ENCODE assay signal across 27 cellular contexts in the genomic region with DNA sequence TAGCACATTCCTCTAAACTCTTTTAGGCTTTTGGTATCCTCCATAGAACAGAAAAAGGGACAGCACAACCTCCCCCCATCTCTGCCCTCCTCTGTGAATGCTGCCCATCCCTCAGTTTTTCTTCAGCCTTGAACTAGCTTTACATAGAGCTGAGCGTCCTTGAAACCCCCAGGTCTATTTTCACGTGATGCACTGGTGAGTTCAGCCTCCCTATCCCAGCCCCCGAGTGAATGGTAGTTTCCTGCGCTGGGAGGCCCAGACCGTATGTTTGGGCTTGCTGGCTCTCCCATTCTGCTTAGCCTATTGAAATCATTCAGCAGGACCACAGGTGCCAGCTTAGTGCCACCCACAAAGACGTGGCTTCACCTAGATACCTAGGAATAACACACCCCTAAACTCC. TPM values are rescaled to one million over a fixed set of nuclear protein-coding genes. Genes with fewer than 3 reads are reported as not detected.
DNase-seq lines count a peak whose midpoint lies in the region; ATAC-seq, FAIRE-seq and TF ChIP-seq lines count a peak whose summit lies in the region.
"Had no signal": no experiment of that assay in that cellular context is flagged by ENCODE, and none has a peak within 500 bp of the region (broad histone marks: within the 10 kb centered on the region; RNA-seq: fewer than 3 reads in every experiment).

No MANE protein-coding gene starts in this region.

- peak; percentile 74 for FAIRE-seq in HepG2 (lab: Jason Lieb, UNC)
- FAIRE-seq: A549, D721Med, GM12891, GM18507 had no signal

- H2AFZ ChIP-seq in HepG2 (ENCODE audit: low read length) (no peak overlapping the region), neural progenitor cell (replicated peaks) (no peak overlapping the region)
- H2AFZ ChIP-seq: GM23338 had no signal

- H4K20me1 ChIP-seq in HepG2 (ENCODE audit: insufficient read depth, low read length) (no peaks in the 10 kb centered on the region), neural progenitor cell (ENCODE audit: low read depth) (no peaks in the 10 kb centered on the region)

- H3K9me3 ChIP-seq in HepG2 (ENCODE audit: low read length): no peaks in the 10 kb centered on the region
- no peaks in the 10 kb centered on the region for H3K9me3 ChIP-seq in right lobe of liver
- no peaks in the 10 kb centered on the region for H3K9me3 ChIP-seq in neural progenitor cell (ENCODE audit: low read depth)
- H3K9me3 ChIP-seq in skeletal muscle tissue (ENCODE audit: control insufficient read depth in 3 of 3, low read length in 3 of 3): no peaks in the 10 kb centered on the region
- H3K9me3 ChIP-seq in body of pancreas: no peaks in the 10 kb centered on the region
- H3K9me3 ChIP-seq: A549; BE2C; BLaER1 treated with 17β-estradiol and CSF1 and Interleukin-3, amounts not matched to agents 10 nM and 100 nM; HAP-1 had no signal

- H3K9me3 Mint-ChIP-seq in neural progenitor cell: no peaks in the 10 kb centered on the region
- H3K9me3 Mint-ChIP-seq: CD4-positive, alpha-beta T cell; CD8-positive, alpha-beta memory T cell; GM23338; HFFc6 had no signal

- TF ChIP-seq EP300 in HepG2 (IDR thresholded peaks at IDR 0.05; ENCODE audit: low read depth in 2 of 2, low read length in 2 of 2) (peak in 1 of 2 experiments; percentile 31; a peak in 1 of 4 replicates), HepG2 (CRISPR knock-in tag; IDR thresholded peaks at IDR 0.05; ENCODE audit: borderline replicate concordance) (no peak)

- H3K4me3 ChIP-seq in HepG2 (replicated peaks in 1 of 3; ENCODE audit: insufficient read depth in 1 of 3, low read depth in 2 of 3, low read length in 3 of 3) (0 out of 6 replicates have a peak overlapping the region, but pooled peaks of 1 of the 3 experiments have one; percentile 12), right lobe of liver (no peak overlapping the region), neural progenitor cell (no peak overlapping the region), skeletal muscle tissue (ENCODE audit: low read length in 3 of 3) (peak overlapping the region in 1 of 3 donors; percentile 58), body of pancreas (no peak overlapping the region)
- H3K4me3 ChIP-seq: A549; BLaER1 treated with 17β-estradiol and CSF1 and Interleukin-3, amounts not matched to agents 10 nM and 100 nM; GM23338; HAP-1 had no signal

- no peak overlapping the region for H3K27ac Mint-ChIP-seq in neural progenitor cell
- H3K27ac Mint-ChIP-seq: CD14-positive monocyte; CD4-positive, alpha-beta T cell; CD8-positive, alpha-beta memory T cell; GM23338; HFFc6 had no signal

- H3K79me2 ChIP-seq in HepG2 (ENCODE audit: insufficient read depth, low read length): no peaks in the 10 kb centered on the region
- no peaks in the 10 kb centered on the region for H3K79me2 ChIP-seq in neural progenitor cell (ENCODE audit: low read depth)

- H3K36me3 ChIP-seq in HepG2 (replicated peaks in 1 of 2; ENCODE audit: control insufficient read depth in 1 of 2, insufficient read depth in 2 of 2, low read length in 2 of 2) (no peaks in the 10 kb centered on the region), right lobe of liver (no peaks in the 10 kb centered on the region), neural progenitor cell (no peaks in the 10 kb centered on the region), skeletal muscle tissue (ENCODE audit: control insufficient read depth in 3 of 3, insufficient read depth in 3 of 3, low read length in 3 of 3) (no peaks in the 10 kb centered on the region), body of pancreas (replicated peaks in 1 of 2; ENCODE audit: insufficient read depth in 1 of 2, low read depth in 2 of 2) (no peaks in the 10 kb centered on the region)
- H3K36me3 ChIP-seq: BE2C; BLaER1 treated with 17β-estradiol and CSF1 and Interleukin-3, amounts not matched to agents 10 nM and 100 nM; HAP-1 had no signal

- H3F3A ChIP-seq in neural progenitor cell (ENCODE audit: low read depth): peaks cover 5% of the 10 kb centered on the region

- H3K4me2 ChIP-seq in HepG2 (ENCODE audit: low read depth, low read length): peak overlapping the region; percentile 61
- no peak overlapping the region for H3K4me2 ChIP-seq in neural progenitor cell
- H3K4me2 ChIP-seq: A549; BLaER1 treated with 17β-estradiol and CSF1 and Interleukin-3, amounts not matched to agents 10 nM and 100 nM; GM23338 had no signal

- peaks cover 69% of the 10 kb centered on the region for H3K4me1 ChIP-seq in HepG2 (ENCODE audit: insufficient read depth, low read length)
- peaks cover 0 to 7% (median 0%) of the 10 kb centered on the region in 4 donors for H3K4me1 ChIP-seq in right lobe of liver
- H3K4me1 ChIP-seq in neural progenitor cell: peaks cover 12% of the 10 kb centered on the region
- H3K4me1 ChIP-seq in skeletal muscle tissue (ENCODE audit: control insufficient read depth in 3 of 3, insufficient read depth in 3 of 3, low read length in 3 of 3): peaks cover 19 to 42% (median 38%) of the 10 kb centered on the region in 3 donors
- H3K4me1 ChIP-seq in body of pancreas: peaks cover 10% of the 10 kb centered on the region

- no peak for TF ChIP-seq RAD21 in HepG2 (CRISPR knock-in tag; IDR thresholded peaks at IDR 0.05)

- ATAC-seq in HepG2: peak; percentile 21; the same call in 2 of the 3 replicates
- no peak for ATAC-seq in right lobe of liver
- ATAC-seq in body of pancreas: no peak
- ATAC-seq: A549, GM23338 had no signal

- TF ChIP-seq POLR2A in HepG2 (IDR thresholded peaks at IDR 0.05; ENCODE audit: insufficient read depth in 1 of 2, low read depth in 2 of 2, low read length in 2 of 2) (no peak), right lobe of liver (IDR thresholded peaks at IDR 0.05) (no peak), body of pancreas (IDR thresholded peaks at IDR 0.05) (no peak)

- WGBS in HepG2 (ENCODE audit: low lambda C conversion rate): 6% methylated on average over 6 of the region's 6 CpGs
- 67% methylated on average over 6 of the region's 6 CpGs for WGBS in right lobe of liver (ENCODE audit: insufficient coverage, low coverage, low lambda C conversion rate, missing lambda C conversion rate)
- 61 to 66% methylated on average over 6 of the region's 6 CpGs for WGBS in body of pancreas, 2 donors

- no TSS peak for BruUV-seq in HepG2 (replicated peaks; lab: Mats Ljungman, UMichigan)

- H3K36me3 Mint-ChIP-seq in neural progenitor cell: no peaks in the 10 kb centered on the region

- CTCF ChIA-PET in HepG2 (lab: Yijun Ruan, JAX; ENCODE audit: low intra/inter-chr PET ratio, low total read pairs): no interaction called here

- H3K27me3 ChIP-seq in HepG2 (ENCODE audit: control insufficient read depth in 1 of 2, insufficient read depth in 2 of 2, low read length in 2 of 2) (peaks cover 2 to 25% of the 10 kb centered on the region in 2 experiments; a peak in 4 of 5 replicates), right lobe of liver (peaks cover 0 to 7% of the 10 kb centered on the region in 2 donors), neural progenitor cell (peaks cover 30% of the 10 kb centered on the region), skeletal muscle tissue (ENCODE audit: control insufficient read depth in 3 of 3, insufficient read depth in 3 of 3, low read length in 3 of 3) (peaks cover 0 to 6% (median 6%) of the 10 kb centered on the region in 3 donors), body of pancreas (peaks cover 0 to 13% of the 10 kb centered on the region in 2 donors)

- peak; percentile 64 for DNase-seq in HepG2 (ENCODE audit: low spot score)
- DNase-seq in right lobe of liver: no peak
- DNase-seq in neural progenitor cell (ENCODE audit: low spot score): no peak
- DNase-seq in body of pancreas: no peak
- no peak for DNase-seq in NCI-H2171 (lab: John Stamatoyannopoulos, UW)
- DNase-seq: 8988T; ACHN; AML-193; BE2C; CD4-positive, alpha-beta T cell; CD8-positive, alpha-beta memory T cell; DMS 273 treated with DMSO at 0.1 percent for 48 hours; DMS53; DMS79 treated with DMSO at 0.1 percent for 48 hours; GF-D8; HFFc6 had no signal

- TF ChIP-seq CTCF in HepG2 (CRISPR knock-in tag; IDR thresholded peaks at IDR 0.05) (0 out of 2 replicates have a peak, but pooled peaks have one; percentile 8), right lobe of liver (IDR thresholded peaks at IDR 0.05) (no peak), neural progenitor cell (IDR thresholded peaks at IDR 0.05) (no peak), body of pancreas (IDR thresholded peaks at IDR 0.05) (no peak)

- H3K27ac ChIP-seq in HepG2 (ENCODE audit: extremely low read length, insufficient read depth, low read length) (no peak overlapping the region), right lobe of liver (no peak overlapping the region), neural progenitor cell (no peak overlapping the region), skeletal muscle tissue (ENCODE audit: low read depth, low read length) (peak overlapping the region; percentile 95), body of pancreas (no peak overlapping the region)
- H3K27ac ChIP-seq: A549; BLaER1 treated with 17β-estradiol and CSF1 and Interleukin-3, amounts not matched to agents 10 nM and 100 nM had no signal

- in situ Hi-C loops in HepG2 (cut with HindIII; ENCODE audit: extremely low pct_ligation_motif_present, low pct_unique_long_range_greater_than_20kb): no loop called here

- H3K4me3 Mint-ChIP-seq in neural progenitor cell: peak overlapping the region; percentile 22
- H3K4me3 Mint-ChIP-seq: CD14-positive monocyte; CD4-positive, alpha-beta T cell; GM23338; HFFc6 had no signal

- POLR2A ChIA-PET in HepG2 (lab: Yijun Ruan, JAX): interaction anchor here (0.7 to 1.2 kb wide), 2 partner anchors 16 to 37 kb away, joined by 3 read pairs; partner anchors contain the start of gene DHX58

- intact Hi-C loops in HepG2 (cut with micrococcal nuclease; ENCODE audit: unreplicated experiment) (no loop called here), right lobe of liver (cut with DNase I) (no loop called here), body of pancreas (cut with DNase I) (no loop called here)

- H3K4me1 Mint-ChIP-seq in neural progenitor cell: peaks cover 12% of the 10 kb centered on the region

- peaks cover 29% of the 10 kb centered on the region for H3K27me3 Mint-ChIP-seq in neural progenitor cell (ENCODE audit: insufficient read depth, low read depth)

- H3K9ac ChIP-seq in HepG2 (ENCODE audit: insufficient read depth, low read depth, low read length) (no peak overlapping the region), neural progenitor cell (no peak overlapping the region), skeletal muscle tissue (ENCODE audit: low read depth in 1 of 3, low read length in 3 of 3) (peak overlapping the region in 1 of 3 donors; percentile 62)
- H3K9ac ChIP-seq: BLaER1 treated with 17β-estradiol and CSF1 and Interleukin-3, amounts not matched to agents 10 nM and 100 nM had no signal

RNA-seq across cellular contexts. Expression of gene ZNF385C, which starts 22.5 kb away (rescaled TPM):
- total RNA-seq in HepG2 (2016; rRNA removed; fragmentation: Illumina TruSeq; extraction: Trizol): 2.3 TPM in 2 replicates
- total RNA-seq in HepG2 (2016; cell fraction: cytosol; rRNA removed; fragmentation: Illumina TruSeq; extraction: Trizol; ENCODE audit: low read depth): 0.40 and 0.71 TPM in 2 replicates
- 1.8 and 2.2 TPM in 2 replicates for total RNA-seq in HepG2 (2016; cell fraction: insoluble cytoplasmic fraction; rRNA removed; fragmentation: Illumina TruSeq; extraction: Trizol)
- 1.9 and 2.0 TPM in 2 replicates for total RNA-seq in HepG2 (2016; cell fraction: membrane; rRNA removed; fragmentation: Illumina TruSeq; extraction: Trizol)
- total RNA-seq in HepG2 (2016; cell fraction: nucleus; rRNA removed; fragmentation: Illumina TruSeq; extraction: Trizol): 0.97 and 1.3 TPM in 2 replicates
- 5.8 and 6.1 TPM in 2 replicates for polyA plus RNA-seq in HepG2 (2011; rRNA removed)
- polyA plus RNA-seq in HepG2 (2011; cell fraction: cytosol; rRNA removed): 5.6 and 6.2 TPM in 2 replicates
- 5.3 and 5.6 TPM in 2 replicates for polyA plus RNA-seq in HepG2 (2011; cell fraction: nucleus; rRNA removed)
- polyA plus RNA-seq in HepG2 (2012): 1.7 and 2.5 TPM in 2 replicates
- polyA plus RNA-seq in HepG2 (2016; cell fraction: cytosol; fragmentation: Illumina TruSeq; extraction: Trizol; ENCODE audit: low read depth): 1.2 and 1.3 TPM in 2 replicates
- 5.4 TPM in 2 replicates for polyA plus RNA-seq in HepG2 (2016; cell fraction: insoluble cytoplasmic fraction; fragmentation: Illumina TruSeq; extraction: Trizol; ENCODE audit: low read depth)
- polyA plus RNA-seq in HepG2 (2016; cell fraction: membrane; fragmentation: Illumina TruSeq; extraction: Trizol; ENCODE audit: low read depth): 3.7 and 3.8 TPM in 2 replicates
- 4.1 and 4.5 TPM in 2 replicates for polyA plus RNA-seq in HepG2 (2016; cell fraction: nucleus; fragmentation: Illumina TruSeq; extraction: Trizol; ENCODE audit: insufficient read depth, low read depth)
- polyA minus RNA-seq in HepG2 (2011; rRNA and poly(A)+ RNA removed; ENCODE audit: low replicate concordance): 0.35 and 3.6 TPM in 2 replicates
- 1.4 and 2.5 TPM in 2 replicates for polyA minus RNA-seq in HepG2 (2011; cell fraction: cytosol; rRNA and poly(A)+ RNA removed)
- 0.52 and 0.99 TPM in 2 replicates for polyA minus RNA-seq in HepG2 (2011; cell fraction: nucleus; rRNA and poly(A)+ RNA removed)
- total RNA-seq in right lobe of liver: 1 to 10 TPM in 1 of 6 experiments, under 1 TPM in 2, not detected in 3; 0.11 to 1.2 (median 0.11) TPM
- total RNA-seq in neural progenitor cell (ENCODE audit: low replicate concordance): 5.0 and 7.5 TPM in 2 replicates
- total RNA-seq in skeletal muscle tissue: 0.52 TPM
- 1 to 10 TPM in 1 of 2 donors, not detected in 1; 1.3 TPM for total RNA-seq in body of pancreas
- total RNA-seq: CD8-positive, alpha-beta memory T cell; HFFc6 had no signal
- polyA plus RNA-seq: CD8-positive, alpha-beta memory T cell had no signal

RNA-seq across cellular contexts. Expression of gene C17orf113, which starts 25.4 kb away (rescaled TPM):
- 0.83 and 1.1 TPM in 2 replicates for total RNA-seq in HepG2 (2016; rRNA removed; fragmentation: Illumina TruSeq; extraction: Trizol)
- total RNA-seq in HepG2 (2016; cell fraction: cytosol; rRNA removed; fragmentation: Illumina TruSeq; extraction: Trizol; ENCODE audit: low read depth): 0.09 and 0.10 TPM in 2 replicates
- total RNA-seq in HepG2 (2016; cell fraction: insoluble cytoplasmic fraction; rRNA removed; fragmentation: Illumina TruSeq; extraction: Trizol): 0.67 and 0.91 TPM in 2 replicates
- 0.28 and 0.34 TPM in 2 replicates for total RNA-seq in HepG2 (2016; cell fraction: membrane; rRNA removed; fragmentation: Illumina TruSeq; extraction: Trizol)
- 0.81 TPM in 2 replicates for total RNA-seq in HepG2 (2016; cell fraction: nucleus; rRNA removed; fragmentation: Illumina TruSeq; extraction: Trizol)
- 0.87 and 1.4 TPM in 2 replicates for polyA plus RNA-seq in HepG2 (2011; rRNA removed)
- polyA plus RNA-seq in HepG2 (2011; cell fraction: cytosol; rRNA removed): 0.77 and 0.94 TPM in 2 replicates
- 1.7 and 2.6 TPM in 2 replicates for polyA plus RNA-seq in HepG2 (2011; cell fraction: nucleus; rRNA removed)
- polyA plus RNA-seq in HepG2 (2012): 0.81 and 0.91 TPM in 2 replicates
- 0.05 TPM in 1 of 2 replicates, not detected in the other for polyA plus RNA-seq in HepG2 (2016; cell fraction: cytosol; fragmentation: Illumina TruSeq; extraction: Trizol; ENCODE audit: low read depth)
- 0.34 and 0.68 TPM in 2 replicates for polyA plus RNA-seq in HepG2 (2016; cell fraction: insoluble cytoplasmic fraction; fragmentation: Illumina TruSeq; extraction: Trizol; ENCODE audit: low read depth)
- polyA plus RNA-seq in HepG2 (2016; cell fraction: membrane; fragmentation: Illumina TruSeq; extraction: Trizol; ENCODE audit: low read depth): 0.08 and 0.13 TPM in 2 replicates
- 1.6 and 1.7 TPM in 2 replicates for polyA plus RNA-seq in HepG2 (2016; cell fraction: nucleus; fragmentation: Illumina TruSeq; extraction: Trizol; ENCODE audit: insufficient read depth, low read depth)
- 0.56 and 2.3 TPM in 2 replicates for polyA minus RNA-seq in HepG2 (2011; rRNA and poly(A)+ RNA removed; ENCODE audit: low replicate concordance)
- polyA minus RNA-seq in HepG2 (2011; cell fraction: cytosol; rRNA and poly(A)+ RNA removed): 0.79 and 0.89 TPM in 2 replicates
- polyA minus RNA-seq in HepG2 (2011; cell fraction: nucleus; rRNA and poly(A)+ RNA removed): 0.77 and 1.1 TPM in 2 replicates
- total RNA-seq in right lobe of liver: under 1 TPM; 0.06 to 0.42 (median 0.12) TPM
- total RNA-seq in neural progenitor cell (ENCODE audit: low replicate concordance): 2.2 and 5.5 TPM in 2 replicates
- 1.6 TPM for total RNA-seq in skeletal muscle tissue
- total RNA-seq in body of pancreas: 1 to 10 TPM; 1.6 to 4.4 TPM

RNA-seq across cellular contexts. Expression of gene DHX58, which starts 36.7 kb away (rescaled TPM):
- total RNA-seq in HepG2 (2016; rRNA removed; fragmentation: Illumina TruSeq; extraction: Trizol) (3.9 and 6.7 TPM in 2 replicates), right lobe of liver (10 to 100 TPM in 4 of 6 experiments, 1 to 10 TPM in 2; 9.0 to 27.9 (median 19.6) TPM), neural progenitor cell (ENCODE audit: low replicate concordance) (0.12 TPM in 1 of 2 replicates, not detected in the other), skeletal muscle tissue (3.7 TPM), body of pancreas (10 to 100 TPM in 1 of 2 donors, 1 to 10 TPM in 1; 5.7 to 19.1 TPM)
- 1.6 TPM in 2 replicates for total RNA-seq in HepG2 (2016; cell fraction: cytosol; rRNA removed; fragmentation: Illumina TruSeq; extraction: Trizol; ENCODE audit: low read depth)
- total RNA-seq in HepG2 (2016; cell fraction: insoluble cytoplasmic fraction; rRNA removed; fragmentation: Illumina TruSeq; extraction: Trizol): 4.7 and 7.5 TPM in 2 replicates
- 2.1 and 3.5 TPM in 2 replicates for total RNA-seq in HepG2 (2016; cell fraction: membrane; rRNA removed; fragmentation: Illumina TruSeq; extraction: Trizol)
- total RNA-seq in HepG2 (2016; cell fraction: nucleus; rRNA removed; fragmentation: Illumina TruSeq; extraction: Trizol): 6.4 and 10.0 TPM in 2 replicates
- polyA plus RNA-seq in HepG2 (2011; rRNA removed): 7.8 and 13.5 TPM in 2 replicates
- 5.7 TPM in 2 replicates for polyA plus RNA-seq in HepG2 (2011; cell fraction: cytosol; rRNA removed)
- 29.5 and 34.5 TPM in 2 replicates for polyA plus RNA-seq in HepG2 (2011; cell fraction: nucleus; rRNA removed)
- polyA plus RNA-seq in HepG2 (2012): 4.3 and 5.5 TPM in 2 replicates
- polyA plus RNA-seq in HepG2 (2016; cell fraction: cytosol; fragmentation: Illumina TruSeq; extraction: Trizol; ENCODE audit: low read depth): 0.87 and 1.1 TPM in 2 replicates
- 3.0 and 5.2 TPM in 2 replicates for polyA plus RNA-seq in HepG2 (2016; cell fraction: insoluble cytoplasmic fraction; fragmentation: Illumina TruSeq; extraction: Trizol; ENCODE audit: low read depth)
- polyA plus RNA-seq in HepG2 (2016; cell fraction: membrane; fragmentation: Illumina TruSeq; extraction: Trizol; ENCODE audit: low read depth): 1.7 and 1.9 TPM in 2 replicates
- 16.3 and 17.6 TPM in 2 replicates for polyA plus RNA-seq in HepG2 (2016; cell fraction: nucleus; fragmentation: Illumina TruSeq; extraction: Trizol; ENCODE audit: insufficient read depth, low read depth)
- polyA minus RNA-seq in HepG2 (2011; rRNA and poly(A)+ RNA removed; ENCODE audit: low replicate concordance): 0.58 and 15.8 TPM in 2 replicates
- polyA minus RNA-seq in HepG2 (2011; cell fraction: cytosol; rRNA and poly(A)+ RNA removed): 1.7 and 2.0 TPM in 2 replicates
- 6.4 and 9.6 TPM in 2 replicates for polyA minus RNA-seq in HepG2 (2011; cell fraction: nucleus; rRNA and poly(A)+ RNA removed)

RNA-seq across cellular contexts. Expression of gene KAT2A, which starts 45.4 kb away (rescaled TPM):
- total RNA-seq in HepG2 (2016; rRNA removed; fragmentation: Illumina TruSeq; extraction: Trizol) (20.2 and 29.1 TPM in 2 replicates), right lobe of liver (10 to 100 TPM; 14.3 to 36.4 (median 21.3) TPM), neural progenitor cell (ENCODE audit: low replicate concordance) (18.4 and 34.2 TPM in 2 replicates), skeletal muscle tissue (8.9 TPM), body of pancreas (10 to 100 TPM; 50.6 to 58.7 TPM)
- 4.7 and 4.9 TPM in 2 replicates for total RNA-seq in HepG2 (2016; cell fraction: cytosol; rRNA removed; fragmentation: Illumina TruSeq; extraction: Trizol; ENCODE audit: low read depth)
- 16.6 and 30.9 TPM in 2 replicates for total RNA-seq in HepG2 (2016; cell fraction: insoluble cytoplasmic fraction; rRNA removed; fragmentation: Illumina TruSeq; extraction: Trizol)
- 7.0 and 9.1 TPM in 2 replicates for total RNA-seq in HepG2 (2016; cell fraction: membrane; rRNA removed; fragmentation: Illumina TruSeq; extraction: Trizol)
- total RNA-seq in HepG2 (2016; cell fraction: nucleus; rRNA removed; fragmentation: Illumina TruSeq; extraction: Trizol): 51.9 and 59.6 TPM in 2 replicates
- polyA plus RNA-seq in HepG2 (2011; rRNA removed): 90.4 and 126 TPM in 2 replicates
- polyA plus RNA-seq in HepG2 (2011; cell fraction: cytosol; rRNA removed): 13.5 and 18.5 TPM in 2 replicates
- polyA plus RNA-seq in HepG2 (2011; cell fraction: nucleus; rRNA removed): 978 and 1,153 TPM in 2 replicates
- 38.7 and 62.0 TPM in 2 replicates for polyA plus RNA-seq in HepG2 (2012)
- 3.5 and 4.1 TPM in 2 replicates for polyA plus RNA-seq in HepG2 (2016; cell fraction: cytosol; fragmentation: Illumina TruSeq; extraction: Trizol; ENCODE audit: low read depth)
- polyA plus RNA-seq in HepG2 (2016; cell fraction: insoluble cytoplasmic fraction; fragmentation: Illumina TruSeq; extraction: Trizol; ENCODE audit: low read depth): 24.7 and 33.4 TPM in 2 replicates
- polyA plus RNA-seq in HepG2 (2016; cell fraction: membrane; fragmentation: Illumina TruSeq; extraction: Trizol; ENCODE audit: low read depth): 7.9 and 9.2 TPM in 2 replicates
- polyA plus RNA-seq in HepG2 (2016; cell fraction: nucleus; fragmentation: Illumina TruSeq; extraction: Trizol; ENCODE audit: insufficient read depth, low read depth): 347 and 353 TPM in 2 replicates
- polyA minus RNA-seq in HepG2 (2011; rRNA and poly(A)+ RNA removed; ENCODE audit: low replicate concordance): 33.5 and 71.7 TPM in 2 replicates
- polyA minus RNA-seq in HepG2 (2011; cell fraction: cytosol; rRNA and poly(A)+ RNA removed): 7.8 and 9.6 TPM in 2 replicates
- 54.6 and 61.9 TPM in 2 replicates for polyA minus RNA-seq in HepG2 (2011; cell fraction: nucleus; rRNA and poly(A)+ RNA removed)

RNA-seq across cellular contexts. Expression of gene HSPB9, which starts 46.8 kb away (rescaled TPM):
- 0.13 and 0.24 TPM in 2 replicates for total RNA-seq in HepG2 (2016; rRNA removed; fragmentation: Illumina TruSeq; extraction: Trizol)
- not detected in 2 replicates for total RNA-seq in HepG2 (2016; cell fraction: cytosol; rRNA removed; fragmentation: Illumina TruSeq; extraction: Trizol; ENCODE audit: low read depth)
- 0.09 and 0.24 TPM in 2 replicates for total RNA-seq in HepG2 (2016; cell fraction: insoluble cytoplasmic fraction; rRNA removed; fragmentation: Illumina TruSeq; extraction: Trizol)
- 0.14 and 0.19 TPM in 2 replicates for total RNA-seq in HepG2 (2016; cell fraction: membrane; rRNA removed; fragmentation: Illumina TruSeq; extraction: Trizol)
- 0.25 TPM in 1 of 2 replicates, not detected in the other for total RNA-seq in HepG2 (2016; cell fraction: nucleus; rRNA removed; fragmentation: Illumina TruSeq; extraction: Trizol)
- 0.05 and 0.31 TPM in 2 replicates for polyA plus RNA-seq in HepG2 (2011; rRNA removed)
- polyA plus RNA-seq in HepG2 (2011; cell fraction: cytosol; rRNA removed): 0.07 and 0.10 TPM in 2 replicates
- 0.66 and 1.2 TPM in 2 replicates for polyA plus RNA-seq in HepG2 (2011; cell fraction: nucleus; rRNA removed)
- polyA plus RNA-seq in HepG2 (2012): 0.28 and 0.44 TPM in 2 replicates
- polyA plus RNA-seq in HepG2 (2016; cell fraction: cytosol; fragmentation: Illumina TruSeq; extraction: Trizol; ENCODE audit: low read depth): not detected in 2 replicates
- not detected in 2 replicates for polyA plus RNA-seq in HepG2 (2016; cell fraction: insoluble cytoplasmic fraction; fragmentation: Illumina TruSeq; extraction: Trizol; ENCODE audit: low read depth)
- polyA plus RNA-seq in HepG2 (2016; cell fraction: membrane; fragmentation: Illumina TruSeq; extraction: Trizol; ENCODE audit: low read depth): 0.09 and 0.14 TPM in 2 replicates
- polyA plus RNA-seq in HepG2 (2016; cell fraction: nucleus; fragmentation: Illumina TruSeq; extraction: Trizol; ENCODE audit: insufficient read depth, low read depth): 0.55 and 0.56 TPM in 2 replicates
- 0.22 TPM in 1 of 2 replicates, not detected in the other for polyA minus RNA-seq in HepG2 (2011; rRNA and poly(A)+ RNA removed; ENCODE audit: low replicate concordance)
- polyA minus RNA-seq in HepG2 (2011; cell fraction: cytosol; rRNA and poly(A)+ RNA removed): not detected in 2 replicates
- not detected in 2 replicates for polyA minus RNA-seq in HepG2 (2011; cell fraction: nucleus; rRNA and poly(A)+ RNA removed)
- total RNA-seq in right lobe of liver: 1 to 10 TPM in 2 of 6 experiments, under 1 TPM in 4; 0.38 to 1.6 (median 0.85) TPM
- 0.12 and 0.65 TPM in 2 replicates for total RNA-seq in neural progenitor cell (ENCODE audit: low replicate concordance)
- not detected for total RNA-seq in skeletal muscle tissue
- 1 to 10 TPM in 1 of 2 donors, not detected in 1; 1.8 TPM for total RNA-seq in body of pancreas
- total RNA-seq: CD4-positive, alpha-beta T cell; G401; H4; HFFc6 had no signal
- polyA plus RNA-seq: CD14-positive monocyte; CD8-positive, alpha-beta memory T cell had no signal
